Comparison of ENCODE assay signal across 21 cellular contexts in the genomic region with DNA sequence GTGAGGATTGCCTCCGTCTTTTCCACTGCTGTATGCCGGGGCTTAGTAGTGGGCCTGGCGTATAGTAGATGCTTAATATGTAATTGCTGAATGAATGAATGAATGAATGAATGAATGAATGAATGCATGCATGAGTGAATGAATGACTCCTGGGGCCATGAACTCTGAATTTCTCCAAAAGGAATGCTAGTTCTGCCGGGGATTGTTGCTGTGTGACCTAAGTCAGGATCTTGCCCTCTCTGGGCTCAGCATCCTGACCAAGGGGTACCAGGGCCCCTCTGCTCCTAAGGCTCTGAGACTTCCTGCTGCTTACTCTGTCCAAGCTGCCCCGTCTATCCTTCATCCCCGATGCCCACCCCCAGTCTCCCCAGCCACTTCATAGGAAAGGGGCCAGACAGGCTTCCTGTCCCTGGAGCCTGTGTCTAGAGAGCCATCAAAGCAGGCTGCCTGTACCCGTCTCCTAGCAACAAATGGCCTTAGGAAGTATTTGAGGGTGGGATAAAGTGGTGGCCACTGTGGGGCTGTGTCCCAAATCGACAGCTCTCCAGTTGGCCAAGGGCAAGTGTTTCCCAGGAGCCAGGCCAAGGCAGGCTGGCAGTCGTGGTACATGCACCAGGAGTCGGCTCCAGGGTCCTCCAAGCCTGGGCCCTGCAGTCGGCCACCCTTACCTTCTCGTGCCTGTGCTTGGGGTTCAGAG. TPM values are rescaled to one million over a fixed set of nuclear protein-coding genes. Genes with fewer than 3 reads are reported as not detected.
DNase-seq lines count a peak whose midpoint lies in the region; ATAC-seq, FAIRE-seq and TF ChIP-seq lines count a peak whose summit lies in the region.
"Had no signal": no experiment of that assay in that cellular context is flagged by ENCODE, and none has a peak within 500 bp of the region (broad histone marks: within the 10 kb centered on the region; RNA-seq: fewer than 3 reads in every experiment).

No MANE protein-coding gene starts in this region.

- no peaks in the 10 kb centered on the region for H3K79me1 ChIP-seq in H1 (ENCODE audit: low read depth, low read length)

- no peak overlapping the region for H2BK120ac ChIP-seq in H1 (replicated peaks; ENCODE audit: low read depth, low read length)

- H3K9ac ChIP-seq in BLaER1, result no peak overlapping the region
- no peak overlapping the region for H3K9ac ChIP-seq in H1 (replicated peaks in 1 of 4; ENCODE audit: extremely low read depth in 1 of 4, low read depth in 3 of 4, low read length in 3 of 4)
- H3K9ac ChIP-seq in kidney (ENCODE audit: low read length in 2 of 2), result no peak overlapping the region

- H2BK15ac ChIP-seq in H1 (ENCODE audit: low read length), result no peak overlapping the region

- H4K8ac ChIP-seq in H1 (ENCODE audit: extremely low read depth, insufficient read depth, low read length), result no peak overlapping the region

- TF ChIP-seq RAD21 in H1 (IDR thresholded peaks at IDR 0.05 in 1 of 2, conservative IDR thresholded peaks at IDR 0.05 in 1 of 2; ENCODE audit: low read depth in 2 of 2, low read length in 2 of 2), result no peak

- DNase-seq in H54 (ENCODE audit: insufficient read length, low spot score) (no peak), H1 (ENCODE audit: low read depth in 1 of 2, low spot score in 2 of 2) (no peak), neural crest cell (ENCODE audit: low read depth, low spot score) (no peak), kidney (no peak)
- DNase-seq: activated CD8-positive, alpha-beta T cell treated with anti-CD3 and anti-CD28 coated beads for 36 hours; activated T-cell treated with anti-CD3 and anti-CD28 coated beads, Interleukin-2, amount 50 U/mL, for 72 hours; AML-193; KG1; kidney glomerular epithelial cell; NCI-H1048; NCI-H774; sigmoid colon; T-cell had no signal

- WGBS in H1 (ENCODE audit: extremely low coverage in 1 of 2, insufficient coverage in 1 of 2, insufficient read length in 1 of 2, insufficient replicate concordance in 2 of 2, low coverage in 1 of 2, low lambda C conversion rate in 2 of 2, missing lambda C conversion rate in 1 of 2), 2 experiments, result 81% methylated on average over 12 of the region's 12 CpGs; no CpG with 5 or more reads in 1 of the 2 experiments

- CTCF ChIA-PET in H1 (lab: Charles Lee; ENCODE audit: partially characterized antibody), result interaction anchor here (0.7 to 1.7 kb wide), 2 partner anchors 25 kb away, joined by 3 to 5 read pairs; no protein-coding TSS in a partner anchor

- H2AFZ ChIP-seq in H1 (ENCODE audit: low read length), result no peak overlapping the region

- H3K27me3 Mint-ChIP-seq in neural crest cell (ENCODE audit: low read depth), result no peaks in the 10 kb centered on the region
- H3K27me3 Mint-ChIP-seq: activated CD8-positive, alpha-beta T cell treated with anti-CD3 and anti-CD28 coated beads for 36 hours; T-cell had no signal

- no peak overlapping the region for H4K5ac ChIP-seq in H1 (ENCODE audit: insufficient read length, low read depth, low read length)

- no peak for FAIRE-seq in H54 (lab: Jason Lieb, UNC)
- no peak for FAIRE-seq in H1 (lab: Jason Lieb, UNC)
- FAIRE-seq in kidney (lab: Jason Lieb, UNC), result no peak
- FAIRE-seq: D721Med, G401.6, GM12891 had no signal

- H3K4me3 ChIP-seq in BLaER1, result no peak overlapping the region
- no peak overlapping the region for H3K4me3 ChIP-seq in H1 (ENCODE audit: extremely low read depth in 1 of 4, insufficient read depth in 2 of 4, low read depth in 3 of 4, low read length in 4 of 4)
- H3K4me3 ChIP-seq in kidney (ENCODE audit: low read length in 2 of 2), result no peak overlapping the region
- H3K4me3 ChIP-seq: sigmoid colon had no signal

- H2BK12ac ChIP-seq in H1 (ENCODE audit: low read depth, low read length), result peak overlapping the region; percentile 94; the same call in 1 of the 2 replicates

- TF ChIP-seq CTCF in H1 (IDR thresholded peaks at IDR 0.05; ENCODE audit: control extremely low read depth in 1 of 3, insufficient read depth in 1 of 3, low read depth in 1 of 3, low read length in 3 of 3) (no peak), neural crest cell (conservative IDR thresholded peaks at IDR 0.05) (no peak), kidney (IDR thresholded peaks at IDR 0.05; ENCODE audit: borderline replicate concordance, extremely low read depth, insufficient read depth) (no peak)

- TF ChIP-seq POLR2A in H54 (IDR thresholded peaks at IDR 0.05; ENCODE audit: low read depth, low read length) (0 out of 2 replicates have a peak, but pooled peaks have one; percentile 20), H1 (IDR thresholded peaks at IDR 0.05; ENCODE audit: control extremely low read depth in 1 of 2, low read depth in 2 of 2, low read length in 2 of 2) (no peak)

- no peak for TF ChIP-seq EP300 in H1 (IDR thresholded peaks at IDR 0.05; ENCODE audit: borderline replicate concordance in 1 of 2, low read depth in 2 of 2, low read length in 2 of 2)

- no peak overlapping the region for H3K18ac ChIP-seq in H1 (ENCODE audit: extremely low read depth, low read length)

- H4K91ac ChIP-seq in H1 (replicated peaks; ENCODE audit: insufficient read length, low read length), result peak overlapping the region; percentile 82

- POLR2A ChIA-PET in H1 (lab: Charles Lee; ENCODE audit: partially characterized antibody), result interaction anchor here (3.5 kb wide), 1 partner anchor 13 kb away, joined by 15 read pairs; no protein-coding TSS in a partner anchor

- H3K27me3 ChIP-seq in BLaER1 (no peaks in the 10 kb centered on the region), H1 (replicated peaks in 1 of 4; ENCODE audit: control insufficient read depth in 3 of 4, extremely low read depth in 1 of 4, insufficient read depth in 3 of 4, low read length in 3 of 4) (no peaks in the 10 kb centered on the region)
- H3K27me3 ChIP-seq: sigmoid colon had no signal

- H3K4ac ChIP-seq in H1 (replicated peaks; ENCODE audit: insufficient read length, low read depth, low read length), result no peak overlapping the region

- H3K4me2 ChIP-seq in BLaER1 (peak overlapping the region; percentile 95), H1 (ENCODE audit: insufficient read depth in 1 of 2, low read depth in 2 of 2, low read length in 2 of 2) (no peak overlapping the region)

- no peaks in the 10 kb centered on the region; the same call in 1 of the 2 replicates for H3K23me2 ChIP-seq in H1 (ENCODE audit: low read depth, low read length)

- H3K4me3 Mint-ChIP-seq in neural crest cell, result no peak overlapping the region
- H3K4me3 Mint-ChIP-seq: activated CD8-positive, alpha-beta T cell treated with anti-CD3 and anti-CD28 coated beads for 36 hours; activated T-cell treated with anti-CD3 and anti-CD28 coated beads, Interleukin-2, amount 50 U/mL, for 72 hours; T-cell had no signal

- peaks cover 13% of the 10 kb centered on the region for H4K20me1 ChIP-seq in BLaER1
- H4K20me1 ChIP-seq in H1 (replicated peaks in 1 of 2; ENCODE audit: control insufficient read depth in 1 of 2, insufficient read depth in 2 of 2, low read length in 2 of 2), result no peaks in the 10 kb centered on the region

- H3K4me1 ChIP-seq in BLaER1, result peaks cover 93% of the 10 kb centered on the region
- H3K4me1 ChIP-seq in H1 (replicated peaks in 1 of 4; ENCODE audit: control insufficient read depth in 3 of 4, insufficient read depth in 4 of 4, low read length in 3 of 4), result peaks cover 5 to 24% (median 15%) of the 10 kb centered on the region in 4 experiments
- H3K4me1 ChIP-seq in kidney (ENCODE audit: control insufficient read depth in 1 of 2, insufficient read depth in 1 of 2, low read depth in 1 of 2, low read length in 2 of 2), result peaks cover 14 to 20% of the 10 kb centered on the region in 2 donors

- no peak overlapping the region for H3K14ac ChIP-seq in H1 (ENCODE audit: insufficient read length)

- H2BK20ac ChIP-seq in H1 (ENCODE audit: low read length), result no peak overlapping the region

- no peak overlapping the region for H3K56ac ChIP-seq in H1 (replicated peaks; ENCODE audit: insufficient read length, low read depth, low read length)

- H3K27ac Mint-ChIP-seq in neural crest cell (ENCODE audit: unreplicated experiment), result peak overlapping the region; percentile 54
- H3K27ac Mint-ChIP-seq: activated CD8-positive, alpha-beta T cell treated with anti-CD3 and anti-CD28 coated beads for 36 hours; activated T-cell treated with anti-CD3 and anti-CD28 coated beads, Interleukin-2, amount 50 U/mL, for 72 hours; T-cell had no signal

- no peaks in the 10 kb centered on the region for H3K36me3 Mint-ChIP-seq in neural crest cell (ENCODE audit: low read depth)
- H3K36me3 Mint-ChIP-seq: T-cell had no signal

- H3K27ac ChIP-seq in BLaER1, result peak overlapping the region; percentile 20; the same call in 1 of the 2 replicates
- no peak overlapping the region for H3K27ac ChIP-seq in H1 (ENCODE audit: low read depth, low read length)
- no peak overlapping the region for H3K27ac ChIP-seq in kidney (ENCODE audit: low read depth in 2 of 2, low read length in 2 of 2)
- H3K27ac ChIP-seq: HL-60, sigmoid colon had no signal

- no peaks in the 10 kb centered on the region for H3K9me3 Mint-ChIP-seq in neural crest cell
- H3K9me3 Mint-ChIP-seq: activated CD8-positive, alpha-beta T cell treated with anti-CD3 and anti-CD28 coated beads for 36 hours; activated T-cell treated with anti-CD3 and anti-CD28 coated beads, Interleukin-2, amount 50 U/mL, for 72 hours; T-cell had no signal

- no peak for ATAC-seq in HG02759 (IDR thresholded peaks at IDR 0.05; ENCODE audit: unreplicated experiment)
- no peak for ATAC-seq in GM21619 (IDR thresholded peaks at IDR 0.05; ENCODE audit: unreplicated experiment)
- ATAC-seq: activated CD8-positive, alpha-beta T cell treated with anti-CD3 and anti-CD28 coated beads for 36 hours; activated T-cell treated with anti-CD3 and anti-CD28 coated beads, Interleukin-2, amount 50 U/mL, for 72 hours; T-cell had no signal

- intact Hi-C loops in kidney (cut with DNase I), result no loop called here

- no peak overlapping the region for H2BK5ac ChIP-seq in H1 (ENCODE audit: low read depth, low read length)

- H3K23ac ChIP-seq in H1 (ENCODE audit: insufficient read length), result no peak overlapping the region

- H3K36me3 ChIP-seq in BLaER1, result no peaks in the 10 kb centered on the region
- H3K36me3 ChIP-seq in H1 (ENCODE audit: control insufficient read depth in 2 of 4, insufficient read depth in 4 of 4, low read length in 3 of 4), result no peaks in the 10 kb centered on the region
- no peaks in the 10 kb centered on the region for H3K36me3 ChIP-seq in kidney (ENCODE audit: control insufficient read depth in 1 of 2, insufficient read depth in 2 of 2, low read length in 2 of 2)
- H3K36me3 ChIP-seq: sigmoid colon had no signal

- H2AK5ac ChIP-seq in H1 (ENCODE audit: low read depth, low read length), result no peak overlapping the region

- H3K9me3 ChIP-seq in BLaER1 (no peaks in the 10 kb centered on the region), H1 (ENCODE audit: insufficient read depth in 2 of 2, low read depth in 1 of 2, low read length in 1 of 2) (no peaks in the 10 kb centered on the region), kidney (ENCODE audit: control insufficient read depth in 1 of 2, low read length in 2 of 2) (no peaks in the 10 kb centered on the region)
- H3K9me3 ChIP-seq: sigmoid colon had no signal

- no peaks in the 10 kb centered on the region for H3K79me2 ChIP-seq in H1 (ENCODE audit: control insufficient read depth in 1 of 2, insufficient read depth in 2 of 2, low read length in 2 of 2)

- H3K4me1 Mint-ChIP-seq in neural crest cell, result peaks cover 33% of the 10 kb centered on the region

RNA-seq across cellular contexts. Expression of a gene that starts 11.6 kb away (rescaled TPM):
- 145 and 146 TPM in 2 replicates for total RNA-seq in H1 (2021; fragmentation: NEBNext Ultra II Directional; extraction: Animal tissue kit (Norgen Biotek cat#: 25700))
- 48.6 and 62.8 TPM in 2 replicates for polyA plus RNA-seq in H1 (2011; rRNA removed)
- 54.0 TPM for polyA plus RNA-seq in H1 (2011; cell fraction: cytosol; rRNA removed)
- polyA plus RNA-seq in H1 (2011; cell fraction: nucleus; rRNA removed), result 111 TPM
- polyA plus RNA-seq in H1 (2012, experiment 1 of 2), result 77.7 to 92.1 TPM (median 86.1 TPM) in 4 replicates
- 68.9 TPM for polyA plus RNA-seq in H1 (2012, experiment 2 of 2)
- 55.7 TPM for polyA plus RNA-seq in H1 (2013, experiment 1 of 2)
- polyA plus RNA-seq in H1 (2013, experiment 2 of 2), result 57.6 TPM
- 82.0 and 97.2 TPM in 2 replicates for polyA minus RNA-seq in H1 (2011; rRNA and poly(A)+ RNA removed)
- 58.9 TPM for polyA minus RNA-seq in H1 (2011; cell fraction: cytosol; rRNA and poly(A)+ RNA removed)
- 60.1 TPM for polyA minus RNA-seq in H1 (2011; cell fraction: nucleus; rRNA and poly(A)+ RNA removed)
- total RNA-seq in neural crest cell, result 241 and 244 TPM in 2 replicates
- total RNA-seq in kidney, result 250 TPM
- polyA plus RNA-seq in kidney (ENCODE audit: insufficient read depth, low read depth, low replicate concordance), result 120 TPM

RNA-seq across cellular contexts. Expression of a gene that starts 58.7 kb away (rescaled TPM):
- total RNA-seq in H1 (2021; fragmentation: NEBNext Ultra II Directional; extraction: Animal tissue kit (Norgen Biotek cat#: 25700)), result not detected in 2 replicates
- polyA plus RNA-seq in H1 (2011; rRNA removed) (not detected in 2 replicates), kidney (ENCODE audit: insufficient read depth, low read depth, low replicate concordance) (not detected)
- not detected for polyA plus RNA-seq in H1 (2011; cell fraction: cytosol; rRNA removed)
- polyA plus RNA-seq in H1 (2011; cell fraction: nucleus; rRNA removed), result 0.10 TPM
- polyA plus RNA-seq in H1 (2012, experiment 1 of 2), result not detected in 4 replicates
- polyA plus RNA-seq in H1 (2012, experiment 2 of 2), result not detected
- polyA plus RNA-seq in H1 (2013, experiment 1 of 2), result not detected
- not detected for polyA plus RNA-seq in H1 (2013, experiment 2 of 2)
- polyA minus RNA-seq in H1 (2011; rRNA and poly(A)+ RNA removed), result not detected in 2 replicates
- not detected for polyA minus RNA-seq in H1 (2011; cell fraction: cytosol; rRNA and poly(A)+ RNA removed)
- polyA minus RNA-seq in H1 (2011; cell fraction: nucleus; rRNA and poly(A)+ RNA removed), result 0.30 TPM
- total RNA-seq in neural crest cell (not detected in 2 replicates), kidney (1.4 TPM)
- total RNA-seq: activated CD8-positive, alpha-beta T cell treated with anti-CD3 and anti-CD28 coated beads for 36 hours; activated T-cell treated with anti-CD3 and anti-CD28 coated beads, Interleukin-2, amount 50 U/mL, for 72 hours; fibroblast of lung; sigmoid colon had no signal
- polyA plus RNA-seq: fibroblast of lung had no signal
